In genomic region chr4:4456351-4456750, GRCh38 we compare ENCODE assay signal across 1 cellular context.
TF ChIP-seq lines count a peak whose summit lies in the region.

No MANE protein-coding gene starts in this region.

TF ChIP-seq in endothelial cell of umbilical vein, 7 proteins besides CTCF, POLR2A, EP300 and RAD21 (continued from another document):
- TF ChIP-seq FOS (IDR thresholded peaks at IDR 0.05; ENCODE audit: borderline replicate concordance, insufficient read depth, low read length): no peak
- no peak for TF ChIP-seq GATA2 (IDR thresholded peaks at IDR 0.05; ENCODE audit: insufficient read depth, insufficient read length, low read depth, low read length)
- no peak for TF ChIP-seq POLR2AphosphoS5 (IDR thresholded peaks at IDR 0.05; ENCODE audit: insufficient read depth, low read depth, low read length)
- TF ChIP-seq JUN (IDR thresholded peaks at IDR 0.05; ENCODE audit: borderline replicate concordance, insufficient read depth, insufficient read length, low read depth): no peak
